Comparison of ENCODE assay signal across 12 cellular contexts in the genomic region with DNA sequence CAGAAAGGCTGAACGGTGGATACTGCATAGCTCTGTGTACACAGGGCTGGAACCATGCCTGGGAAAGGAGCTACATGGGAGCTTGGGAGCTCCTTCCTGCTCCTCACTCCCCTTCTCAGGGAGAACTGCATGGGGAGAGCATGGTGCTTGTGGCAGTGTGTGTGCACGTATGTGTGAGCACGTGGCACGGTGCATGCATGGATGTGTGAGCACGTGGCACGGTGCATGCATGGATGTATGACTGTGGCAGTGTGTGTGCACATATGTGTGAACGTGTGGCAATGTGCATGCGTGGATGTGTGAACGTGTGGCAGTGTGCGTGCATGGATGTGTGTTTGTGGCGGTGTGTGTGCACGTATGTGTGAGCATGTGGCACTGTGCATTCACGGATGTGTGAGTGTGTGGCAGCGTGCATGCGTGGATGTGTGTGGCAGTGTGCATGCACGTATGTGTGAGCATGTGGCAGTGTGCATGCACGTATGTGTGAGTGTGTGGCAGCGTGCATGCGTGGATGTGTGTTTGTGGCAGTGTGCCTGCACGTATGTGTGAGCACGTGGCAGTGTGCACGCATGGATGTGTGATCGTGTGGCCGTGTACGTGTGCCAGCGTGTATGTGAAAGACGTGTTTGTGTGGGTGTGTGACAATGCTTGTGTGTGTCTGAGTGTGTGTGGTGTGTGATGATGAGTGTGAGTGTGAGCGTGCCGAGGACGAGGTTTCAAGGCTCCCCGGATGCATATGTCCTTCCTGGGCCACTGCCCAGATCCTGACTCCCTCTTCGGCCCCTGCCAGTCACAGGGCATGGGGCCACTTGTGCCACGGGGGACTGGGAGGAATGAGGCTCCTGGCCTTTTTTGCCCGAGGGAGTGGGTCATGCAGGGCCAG. TPM values are rescaled to one million over a fixed set of nuclear protein-coding genes. Genes with fewer than 3 reads are reported as not detected.
"Had no signal": no experiment of that assay in that cellular context is flagged by ENCODE, and none has a peak within 500 bp of the region (broad histone marks: within the 10 kb centered on the region; RNA-seq: fewer than 3 reads in every experiment).

No MANE protein-coding gene starts in this region.

- H3K4me3 Mint-ChIP-seq: activated CD8-positive, alpha-beta T cell treated with anti-CD3 and anti-CD28 coated beads for 36 hours; neural crest cell had no signal

- FAIRE-seq: endothelial cell of umbilical vein, pancreas had no signal

- DNase-seq: cerebellar nuclear complex, foreskin keratinocyte, kidney glomerular epithelial cell, sigmoid colon had no signal

- H3K27me3 ChIP-seq: pancreas, uterus had no signal

- H3K36me3 ChIP-seq: pancreas, sigmoid colon, spleen, stomach, thoracic aorta, uterus had no signal

- H3K9me3 ChIP-seq: pancreas, thoracic aorta, uterus had no signal

- H3K27ac Mint-ChIP-seq: activated CD8-positive, alpha-beta T cell treated with anti-CD3 and anti-CD28 coated beads for 36 hours had no signal

- H3K4me3 ChIP-seq: pancreas, sigmoid colon, spleen, stomach, thoracic aorta, uterus had no signal

- H3K4me1 ChIP-seq: pancreas, uterus had no signal

- H3K27ac ChIP-seq: foreskin keratinocyte, pancreas, sigmoid colon, spleen, stomach, thoracic aorta, uterus had no signal

RNA-seq across cellular contexts. Expression of a gene that starts 52.4 kb away (rescaled TPM):
- total RNA-seq: foreskin keratinocyte, spleen, thoracic aorta had no signal
- polyA plus RNA-seq: foreskin keratinocyte had no signal
